Comparison of ENCODE assay signal across 10 cellular contexts in the genomic region with DNA sequence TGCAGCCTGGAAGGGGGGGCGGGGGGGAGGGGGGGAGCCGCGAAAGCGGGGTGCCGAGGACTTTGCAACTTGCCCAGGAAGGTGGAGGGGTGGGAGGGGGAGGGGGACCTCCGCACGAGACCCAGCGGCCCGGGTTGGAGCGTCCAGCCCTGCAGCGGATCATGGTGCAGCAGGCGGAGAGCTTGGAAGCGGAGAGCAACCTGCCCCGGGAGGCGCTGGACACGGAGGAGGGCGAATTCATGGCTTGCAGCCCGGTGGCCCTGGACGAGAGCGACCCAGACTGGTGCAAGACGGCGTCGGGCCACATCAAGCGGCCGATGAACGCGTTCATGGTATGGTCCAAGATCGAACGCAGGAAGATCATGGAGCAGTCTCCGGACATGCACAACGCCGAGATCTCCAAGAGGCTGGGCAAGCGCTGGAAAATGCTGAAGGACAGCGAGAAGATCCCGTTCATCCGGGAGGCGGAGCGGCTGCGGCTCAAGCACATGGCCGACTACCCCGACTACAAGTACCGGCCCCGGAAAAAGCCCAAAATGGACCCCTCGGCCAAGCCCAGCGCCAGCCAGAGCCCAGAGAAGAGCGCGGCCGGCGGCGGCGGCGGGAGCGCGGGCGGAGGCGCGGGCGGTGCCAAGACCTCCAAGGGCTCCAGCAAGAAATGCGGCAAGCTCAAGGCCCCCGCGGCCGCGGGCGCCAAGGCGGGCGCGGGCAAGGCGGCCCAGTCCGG. TPM values are rescaled to one million over a fixed set of nuclear protein-coding genes. Genes with fewer than 3 reads are reported as not detected.
DNase-seq lines count a peak whose midpoint lies in the region; ATAC-seq and TF ChIP-seq lines count a peak whose summit lies in the region.
"Had no signal": no experiment of that assay in that cellular context is flagged by ENCODE, and none has a peak within 500 bp of the region (broad histone marks: within the 10 kb centered on the region; RNA-seq: fewer than 3 reads in every experiment).

No MANE protein-coding gene starts in this region.

- H3K4me1 Mint-ChIP-seq in endothelial cell (ENCODE audit: unreplicated experiment) = peaks cover 30% of the 10 kb centered on the region

- peak overlapping the region; percentile 52 for H3K4me3 ChIP-seq in osteoblast (ENCODE audit: insufficient read depth, low read length)
- H3K4me3 ChIP-seq in prostate gland = no peak overlapping the region

- no peak for TF ChIP-seq POLR2A in prostate gland (IDR thresholded peaks at IDR 0.05)

- no peaks in the 10 kb centered on the region for H3K79me2 ChIP-seq in osteoblast (ENCODE audit: insufficient read depth, low read length)

- H3K27ac ChIP-seq in osteoblast (ENCODE audit: low read depth, low read length) (no peak overlapping the region), prostate gland (no peak overlapping the region)

- peak overlapping the region; percentile 70 for H3K27ac Mint-ChIP-seq in endothelial cell (ENCODE audit: unreplicated experiment)

- TF ChIP-seq CTCF in endothelial cell (IDR thresholded peaks at IDR 0.05; ENCODE audit: unreplicated experiment) (no peak), osteoblast (IDR thresholded peaks at IDR 0.05; ENCODE audit: extremely low read depth, low read depth, low read length) (no peak), prostate gland (IDR thresholded peaks at IDR 0.05) (no peak)

- H3K27me3 ChIP-seq in osteoblast (ENCODE audit: insufficient read depth, low read length) (peaks cover 35% of the 10 kb centered on the region), prostate gland (replicated peaks; ENCODE audit: insufficient read depth) (peaks cover 53% of the 10 kb centered on the region)

- H3K9me3 Mint-ChIP-seq in endothelial cell (ENCODE audit: unreplicated experiment) = no peaks in the 10 kb centered on the region

- intact Hi-C loops in prostate gland (cut with DNase I) = no loop called here

- H3K27me3 Mint-ChIP-seq in endothelial cell (ENCODE audit: unreplicated experiment) = peaks cover 21% of the 10 kb centered on the region

- H3K36me3 ChIP-seq in osteoblast (ENCODE audit: insufficient read depth, low read length) = no peaks in the 10 kb centered on the region
- H3K36me3 ChIP-seq in prostate gland = no peaks in the 10 kb centered on the region

- WGBS in prostate gland = under 1% methylated on average over 37 of the region's 69 CpGs

- H3K4me1 ChIP-seq in osteoblast (ENCODE audit: insufficient read depth, low read length) = no peaks in the 10 kb centered on the region
- H3K4me1 ChIP-seq in prostate gland (replicated peaks) = peaks cover 6% of the 10 kb centered on the region

- ATAC-seq in HG02642 (IDR thresholded peaks at IDR 0.05; ENCODE audit: poor library complexity, unreplicated experiment) = no peak

- no peak overlapping the region for H3K4me2 ChIP-seq in osteoblast (ENCODE audit: insufficient read depth, low read length)

- H3K4me3 Mint-ChIP-seq in endothelial cell (ENCODE audit: unreplicated experiment) = peak overlapping the region; percentile 95

- no peaks in the 10 kb centered on the region for H4K20me1 ChIP-seq in osteoblast (ENCODE audit: insufficient read depth, low read length)

- DNase-seq in Daoy (ENCODE audit: low read depth) = peak; percentile 63
- peak; percentile 24 to 45 for DNase-seq in NCI-H1930 (lab: John Stamatoyannopoulos, UW)
- DNase-seq in endothelial cell (ENCODE audit: low spot score) = peak; percentile 58
- peak; percentile 85 for DNase-seq in osteoblast (ENCODE audit: insufficient read length, low spot score, missing footprints)
- no peak for DNase-seq in prostate gland (ENCODE audit: low spot score)
- DNase-seq in stimulated activated naive CD4-positive, alpha-beta T cell (lab: John Stamatoyannopoulos, UW) = no peak
- DNase-seq in NCI-H128 (lab: John Stamatoyannopoulos, UW; ENCODE audit: unreplicated experiment) = no peak
- DNase-seq: small intestine had no signal

- H3K36me3 Mint-ChIP-seq in endothelial cell (ENCODE audit: low read depth, unreplicated experiment) = peaks cover 17% of the 10 kb centered on the region

- H2AFZ ChIP-seq in osteoblast (ENCODE audit: low read length) = peak overlapping the region; percentile 41

- H3K9me3 ChIP-seq in osteoblast (ENCODE audit: low read depth, low read length) (no peaks in the 10 kb centered on the region), prostate gland (no peaks in the 10 kb centered on the region)

RNA-seq across cellular contexts. Expression of a gene that starts 0.5 kb away (rescaled TPM):
- total RNA-seq in Daoy (2014; rRNA removed; shearing (Covaris generic)) = 11.0 and 11.2 TPM in 2 replicates
- 39.4 TPM for total RNA-seq in endothelial cell (ENCODE audit: unreplicated experiment)
- total RNA-seq in osteoblast = 0.59 and 0.72 TPM in 2 replicates
- total RNA-seq in prostate gland = not detected
- total RNA-seq: activated CD8-positive, alpha-beta memory T cell treated with anti-CD3 and anti-CD28 coated beads for 36 hours had no signal

Comparison
In these comparisons a context has a peak if more than half of its experiments do, and no peak if none do; other contexts are left out.
1. DNase-seq: peak in Daoy (single experiment), NCI-H1930 (2 of 2), endothelial cell (single experiment) and osteoblast (single experiment); none in prostate gland (single experiment), stimulated activated naive CD4-positive, alpha-beta T cell (0 of 6) and NCI-H128 (single experiment).